8 cellular contexts compared by ENCODE assay signal in genomic region chr5:61162010-61162831, GRCh38. TPM values are rescaled to one million over a fixed set of nuclear protein-coding genes. Genes with fewer than 3 reads are reported as not detected.
DNase-seq lines count a peak whose midpoint lies in the region; ATAC-seq and TF ChIP-seq lines count a peak whose summit lies in the region.

TSS of gene SMIM15 (minus strand) at chr5:61162468. CDS start at chr5:61160171, 2,297 bp downstream.

- peaks cover 46% of the 10 kb centered on the region for H3K4me1 Mint-ChIP-seq in activated naive CD8-positive, alpha-beta T cell (ENCODE audit: low read depth)
- H3K4me1 Mint-ChIP-seq in glutamatergic neuron (ENCODE audit: low read depth, unreplicated experiment) (peaks cover 14% of the 10 kb centered on the region), osteocyte (ENCODE audit: unreplicated experiment) (peaks cover 42% of the 10 kb centered on the region)

- no peaks in the 10 kb centered on the region for H3K27me3 ChIP-seq in thoracic aorta (replicated peaks; ENCODE audit: insufficient read depth)

- no peaks in the 10 kb centered on the region for H3K9me3 ChIP-seq in thoracic aorta

- H3K4me3 Mint-ChIP-seq in activated naive CD8-positive, alpha-beta T cell = peak within 1 kb of the TSS; percentile 93
- H3K4me3 Mint-ChIP-seq in glutamatergic neuron (ENCODE audit: unreplicated experiment) (peak within 1 kb of the TSS; percentile 100), osteocyte (ENCODE audit: unreplicated experiment) (peak within 1 kb of the TSS; percentile 96)

- H3K4me3 ChIP-seq in HFF-Myc (replicated peaks; ENCODE audit: low read depth, low read length) (peak within 1 kb of the TSS; percentile 87), thoracic aorta (peak within 1 kb of the TSS; percentile 90)

- DNase-seq in GM04504 (ENCODE audit: low read depth) = peak; percentile 70
- DNase-seq in HFF-Myc (ENCODE audit: extremely low read depth, low read depth) = peak; percentile 66
- peak; percentile 80 for DNase-seq in NAMALWA (ENCODE audit: low spot score)
- DNase-seq in SKM-1 (lab: John Stamatoyannopoulos, UW; ENCODE audit: unreplicated experiment) = peak; percentile 83
- peak; percentile 93 for DNase-seq in glutamatergic neuron
- peak; percentile 93 for DNase-seq in osteocyte (ENCODE audit: extremely low spot score, unreplicated experiment)
- DNase-seq in thoracic aorta (ENCODE audit: low spot score) = peak; percentile 54

- H3K27ac ChIP-seq in thoracic aorta = peak within 1 kb of the TSS; percentile 77 to 82

- peak within 1 kb of the TSS; percentile 94 for H3K27ac Mint-ChIP-seq in activated naive CD8-positive, alpha-beta T cell
- peak within 1 kb of the TSS; percentile 100 for H3K27ac Mint-ChIP-seq in glutamatergic neuron (ENCODE audit: unreplicated experiment)
- peak within 1 kb of the TSS; percentile 93 for H3K27ac Mint-ChIP-seq in osteocyte (ENCODE audit: unreplicated experiment)

- H3K4me1 ChIP-seq in thoracic aorta (ENCODE audit: control insufficient read depth in 1 of 2, low read depth in 2 of 2) = peaks cover 9 to 22% of the 10 kb centered on the region in 2 donors

- peaks cover 31% of the 10 kb centered on the region for H3K36me3 Mint-ChIP-seq in activated naive CD8-positive, alpha-beta T cell
- H3K36me3 Mint-ChIP-seq in glutamatergic neuron (ENCODE audit: unreplicated experiment) (peaks cover 5% of the 10 kb centered on the region), osteocyte (ENCODE audit: unreplicated experiment) (peaks cover 21% of the 10 kb centered on the region)

- peak; percentile 92 for ATAC-seq in thoracic aorta (ENCODE audit: insufficient number of reproducible peaks, low FRiP score, low read depth)

- TF ChIP-seq CTCF in HFF-Myc (IDR thresholded peaks at IDR 0.05; ENCODE audit: low read depth, low read length, missing control alignments) (no peak), glutamatergic neuron (IDR thresholded peaks at IDR 0.05; ENCODE audit: partially characterized antibody, unreplicated experiment) (no peak), osteocyte (IDR thresholded peaks at IDR 0.05) (no peak), thoracic aorta (IDR thresholded peaks at IDR 0.05) (no peak)

- H3K36me3 ChIP-seq in thoracic aorta = peaks cover 6% of the 10 kb centered on the region

- H3K9me3 Mint-ChIP-seq in activated naive CD8-positive, alpha-beta T cell (ENCODE audit: low read depth) = no peaks in the 10 kb centered on the region
- peaks cover 9% of the 10 kb centered on the region for H3K9me3 Mint-ChIP-seq in glutamatergic neuron (ENCODE audit: unreplicated experiment)
- no peaks in the 10 kb centered on the region for H3K9me3 Mint-ChIP-seq in osteocyte (ENCODE audit: unreplicated experiment)

- no peaks in the 10 kb centered on the region for H3K27me3 Mint-ChIP-seq in activated naive CD8-positive, alpha-beta T cell
- H3K27me3 Mint-ChIP-seq in glutamatergic neuron (ENCODE audit: unreplicated experiment) (peaks cover 8% of the 10 kb centered on the region), osteocyte (ENCODE audit: unreplicated experiment) (no peaks in the 10 kb centered on the region)

RNA-seq across cellular contexts. Expression of gene SMIM15, which starts in this region (rescaled TPM):
- 39.7 TPM for total RNA-seq in glutamatergic neuron (ENCODE audit: unreplicated experiment)
- total RNA-seq in osteocyte = 53.0 and 53.1 TPM in 2 replicates
- 10 to 100 TPM; 21.3 to 23.9 TPM for total RNA-seq in thoracic aorta

Comparison
In these comparisons a context has a peak if more than half of its experiments do, and no peak if none do; other contexts are left out.
1. Peak in every context shown above with its lines: DNase-seq, ATAC-seq, H3K4me3 ChIP-seq and H3K27ac ChIP-seq.